In the genomic region with DNA sequence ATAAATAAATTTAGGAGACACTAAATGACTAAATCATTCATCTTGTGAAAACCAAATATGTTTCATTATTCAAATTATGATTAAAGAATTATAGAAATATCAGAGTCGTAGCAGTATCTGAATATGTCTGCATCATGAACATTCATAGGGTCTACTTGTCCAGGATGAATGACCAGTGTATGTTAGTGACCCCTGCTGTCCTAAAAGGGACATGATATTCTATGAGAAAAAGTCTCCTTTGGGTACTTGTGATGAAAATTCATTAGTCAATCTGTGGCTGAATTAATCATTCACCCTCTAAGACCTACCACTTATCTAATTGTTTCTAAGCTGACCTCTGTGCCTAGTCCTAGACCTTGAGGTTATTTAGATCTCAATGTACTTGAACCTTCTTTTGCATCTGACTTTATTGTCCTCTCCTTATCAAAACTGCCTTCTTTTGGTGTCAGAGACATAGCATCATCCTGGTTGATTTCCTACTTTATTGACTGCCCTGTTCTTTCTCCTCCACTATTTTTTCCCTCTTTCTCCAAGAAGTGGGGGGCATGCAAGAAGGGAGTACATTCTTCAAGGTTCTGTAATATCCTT, we compare ENCODE assay signal across 8 cellular contexts.
DNase-seq lines count a peak whose midpoint lies in the region; ATAC-seq and TF ChIP-seq lines count a peak whose summit lies in the region.

No MANE protein-coding gene starts in this region.

- no peak overlapping the region for H3K4me3 Mint-ChIP-seq in activated T-helper 1 cell treated with anti-CD3 and anti-CD28 coated beads, Interleukin-12 subunit alpha, Interleukin-12 subunit beta, Interleukin-2, Interleukin-4 antibody, amounts not matched to agents 30 ng/mL and 10 ng/mL and 1 ng/mL, durations not matched to agents 14 hours and 24 hours and 36 hours

- H3K4me1 Mint-ChIP-seq in activated T-helper 1 cell treated with anti-CD3 and anti-CD28 coated beads, Interleukin-12 subunit alpha, Interleukin-12 subunit beta, Interleukin-2, Interleukin-4 antibody, amounts not matched to agents 30 ng/mL and 10 ng/mL and 1 ng/mL, durations not matched to agents 14 hours and 24 hours and 36 hours (ENCODE audit: low read depth), result no peaks in the 10 kb centered on the region

- H3K36me3 Mint-ChIP-seq in activated T-helper 1 cell treated with anti-CD3 and anti-CD28 coated beads, Interleukin-12 subunit alpha, Interleukin-12 subunit beta, Interleukin-2, Interleukin-4 antibody, amounts not matched to agents 30 ng/mL and 10 ng/mL and 1 ng/mL, durations not matched to agents 14 hours and 24 hours and 36 hours (ENCODE audit: low read depth), result no peaks in the 10 kb centered on the region

- no peaks in the 10 kb centered on the region for H3K27me3 ChIP-seq in lower lobe of right lung (ENCODE audit: low read depth)

- TF ChIP-seq CTCF in GM10266 (IDR thresholded peaks at IDR 0.05; ENCODE audit: control insufficient read depth, insufficient read depth, low read depth, missing control alignments) (peak; percentile 38), lower lobe of right lung (IDR thresholded peaks at IDR 0.05) (peak; percentile 43)

- H3K4me1 ChIP-seq in lower lobe of right lung, result no peaks in the 10 kb centered on the region

- H3K27ac ChIP-seq in lower lobe of right lung, result no peak overlapping the region

- intact Hi-C loops in lower lobe of right lung (cut with DNase I), result loop anchor here (10.0 kb wide), 1 partner anchor 796 kb away; a partner anchor contains a TSS
- intact Hi-C loops in activated T-helper 1 cell treated with anti-CD3 and anti-CD28 coated beads, Interleukin-12 subunit alpha, Interleukin-12 subunit beta, Interleukin-2, Interleukin-4 antibody, amounts not matched to agents 30 ng/mL and 10 ng/mL and 1 ng/mL, durations not matched to agents 14 hours and 24 hours and 36 hours (cut with micrococcal nuclease), result no loop called here

- ATAC-seq in lower lobe of right lung (peak; percentile 61 to 74), GM21447 (IDR thresholded peaks at IDR 0.05; ENCODE audit: unreplicated experiment) (no peak), HG03354 (IDR thresholded peaks at IDR 0.05; ENCODE audit: poor library complexity, severe bottlenecking, unreplicated experiment) (no peak)

- DNase-seq in GM10266 (ENCODE audit: extremely low spot score) (no peak), Kasumi-1 (lab: John Stamatoyannopoulos, UW) (peak; percentile 3 to 33), brain pericyte (ENCODE audit: low read depth, low spot score) (peak; percentile 24), lower lobe of right lung (no peak)
- no peak for DNase-seq in activated T-helper 1 cell treated with anti-CD3 and anti-CD28 coated beads, Interleukin-12 subunit alpha, Interleukin-12 subunit beta, Interleukin-2, Interleukin-4 antibody, amounts not matched to agents 30 ng/mL and 10 ng/mL and 1 ng/mL, durations not matched to agents 14 hours and 24 hours and 36 hours (ENCODE audit: low spot score)
- no peak for DNase-seq in stimulated activated CD4-positive, alpha-beta T cell treated with anti-CD3 and anti-CD28 coated beads, Interleukin-12 subunit alpha, Interleukin-12 subunit beta, amount 100 ng/mL, for 4 hours

- H3K9me3 ChIP-seq in lower lobe of right lung, result no peaks in the 10 kb centered on the region

- H3K27ac Mint-ChIP-seq in activated T-helper 1 cell treated with anti-CD3 and anti-CD28 coated beads, Interleukin-12 subunit alpha, Interleukin-12 subunit beta, Interleukin-2, Interleukin-4 antibody, amounts not matched to agents 30 ng/mL and 10 ng/mL and 1 ng/mL, durations not matched to agents 14 hours and 24 hours and 36 hours, result no peak overlapping the region

- no peak overlapping the region for H3K4me3 ChIP-seq in lower lobe of right lung

- H3K9me3 Mint-ChIP-seq in activated T-helper 1 cell treated with anti-CD3 and anti-CD28 coated beads, Interleukin-12 subunit alpha, Interleukin-12 subunit beta, Interleukin-2, Interleukin-4 antibody, amounts not matched to agents 30 ng/mL and 10 ng/mL and 1 ng/mL, durations not matched to agents 14 hours and 24 hours and 36 hours, result no peaks in the 10 kb centered on the region

- H3K36me3 ChIP-seq in lower lobe of right lung, result no peaks in the 10 kb centered on the region

- no peaks in the 10 kb centered on the region for H3K27me3 Mint-ChIP-seq in activated T-helper 1 cell treated with anti-CD3 and anti-CD28 coated beads, Interleukin-12 subunit alpha, Interleukin-12 subunit beta, Interleukin-2, Interleukin-4 antibody, amounts not matched to agents 30 ng/mL and 10 ng/mL and 1 ng/mL, durations not matched to agents 14 hours and 24 hours and 36 hours (ENCODE audit: insufficient read depth)

Comparison
In these comparisons a context has a peak if more than half of its experiments do, and no peak if none do; other contexts are left out.
1. DNase-seq: peak in Kasumi-1 (2 of 2) and brain pericyte (single experiment); none in GM10266 (single experiment), lower lobe of right lung (single experiment), activated T-helper 1 cell treated with anti-CD3 and anti-CD28 coated beads, Interleukin-12 subunit alpha, Interleukin-12 subunit beta, Interleukin-2, Interleukin-4 antibody, amounts not matched to agents 30 ng/mL and 10 ng/mL and 1 ng/mL, durations not matched to agents 14 hours and 24 hours and 36 hours (single experiment) and stimulated activated CD4-positive, alpha-beta T cell treated with anti-CD3 and anti-CD28 coated beads, Interleukin-12 subunit alpha, Interleukin-12 subunit beta, amount 100 ng/mL, for 4 hours (single experiment).
2. ATAC-seq: peak in lower lobe of right lung (2 of 2); none in GM21447 (single experiment) and HG03354 (single experiment).